ENCODE assay signal across 8 cellular contexts in the genomic region with DNA sequence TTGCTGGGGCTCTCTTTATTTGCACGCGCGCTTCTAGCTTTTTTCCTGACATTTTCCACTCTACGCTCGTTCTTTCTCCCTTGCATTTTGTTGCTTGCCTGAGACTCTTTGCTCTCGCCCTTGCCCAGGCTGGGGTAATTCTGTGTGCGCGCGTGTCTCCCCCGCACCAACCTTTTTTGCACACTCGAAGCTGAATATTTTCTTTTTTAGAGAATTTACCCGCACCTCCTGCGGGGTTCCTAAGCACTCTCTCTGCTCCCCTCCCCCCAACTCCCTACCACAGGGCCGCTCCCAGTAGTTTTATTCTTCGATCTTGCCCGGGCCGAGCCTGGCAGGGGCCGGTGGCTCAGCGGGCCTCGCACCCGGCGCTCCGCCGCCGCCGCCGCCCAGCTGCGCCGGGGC. TPM values are rescaled to one million over a fixed set of nuclear protein-coding genes. Genes with fewer than 3 reads are reported as not detected.
DNase-seq lines count a peak whose midpoint lies in the region; ATAC-seq and TF ChIP-seq lines count a peak whose summit lies in the region.

No MANE protein-coding gene starts in this region.

- intact Hi-C loops in activated B cell treated with CpG ODN at 0.5 μM for 24 hours (cut with micrococcal nuclease), result loop anchor here (2.0 to 10.0 kb wide), 5 partner anchors 14 to 1948 kb away; partner anchors contain the start of genes ACAP2, LSG1, NRROS and TNK2

- H3K4me3 Mint-ChIP-seq in activated B cell treated with CpG ODN at 0.5 μM for 24 hours, result peak overlapping the region; percentile 91
- peak overlapping the region; percentile 98 for H3K4me3 Mint-ChIP-seq in stimulated activated memory B cell treated with anti-CD40 and anti-IgM and Interleukin-4, amounts not matched to agents 10 μg/mL and 1 μg/mL and 100 μg/mL, for 72 hours

- DNase-seq in DMS79 treated with DMSO at 0.1 percent for 48 hours (lab: John Stamatoyannopoulos, UW), result peak; percentile 55
- no peak for DNase-seq in DMS79 (lab: John Stamatoyannopoulos, UW)
- DNase-seq in activated B cell treated with CpG ODN at 0.5 μM for 24 hours, result no peak
- no peak for DNase-seq in NCI-H2196 (lab: John Stamatoyannopoulos, UW; ENCODE audit: unreplicated experiment)
- no peak for DNase-seq in NCI-H510A (lab: John Stamatoyannopoulos, UW)

- peak overlapping the region; percentile 48 for H3K4me3 ChIP-seq in iPS-11a (ENCODE audit: low read depth, low read length)

- POLR2A ChIA-PET in activated B cell treated with CpG ODN at 0.5 μM for 24 hours (lab: Charles Lee), result interaction anchor here (0.8 to 7.9 kb wide), 28 partner anchors 10 to 1221 kb away, joined by 3 to 127 read pairs (median 10); partner anchors contain the start of genes ACAP2, LSG1, PPP1R2 and TNK2

- H3K36me3 Mint-ChIP-seq in activated B cell treated with CpG ODN at 0.5 μM for 24 hours (ENCODE audit: low read depth), result peaks cover 20% of the 10 kb centered on the region
- H3K36me3 Mint-ChIP-seq in stimulated activated memory B cell treated with anti-CD40 and anti-IgM and Interleukin-4, amounts not matched to agents 10 μg/mL and 1 μg/mL and 100 μg/mL, for 72 hours, result peaks cover 4% of the 10 kb centered on the region

- H3K4me1 Mint-ChIP-seq in activated B cell treated with CpG ODN at 0.5 μM for 24 hours, result peaks cover 71% of the 10 kb centered on the region
- H3K4me1 Mint-ChIP-seq in stimulated activated memory B cell treated with anti-CD40 and anti-IgM and Interleukin-4, amounts not matched to agents 10 μg/mL and 1 μg/mL and 100 μg/mL, for 72 hours, result peaks cover 68% of the 10 kb centered on the region

- no peak for TF ChIP-seq CTCF in activated B cell treated with CpG ODN at 0.5 μM for 24 hours (IDR thresholded peaks at IDR 0.05)

- ATAC-seq in activated B cell treated with CpG ODN at 0.5 μM for 24 hours (ENCODE audit: low read depth) (no peak), HG02970 (IDR thresholded peaks at IDR 0.05; ENCODE audit: low FRiP score, unreplicated experiment) (no peak)
- ATAC-seq in stimulated activated memory B cell treated with anti-CD40 and anti-IgM and Interleukin-4, amounts not matched to agents 10 μg/mL and 1 μg/mL and 100 μg/mL, for 72 hours, result no peak

- H3K27ac Mint-ChIP-seq in activated B cell treated with CpG ODN at 0.5 μM for 24 hours, result peak overlapping the region; percentile 93
- H3K27ac Mint-ChIP-seq in stimulated activated memory B cell treated with anti-CD40 and anti-IgM and Interleukin-4, amounts not matched to agents 10 μg/mL and 1 μg/mL and 100 μg/mL, for 72 hours, result peak overlapping the region; percentile 88

- H3K9me3 Mint-ChIP-seq in activated B cell treated with CpG ODN at 0.5 μM for 24 hours, result no peaks in the 10 kb centered on the region
- no peaks in the 10 kb centered on the region for H3K9me3 Mint-ChIP-seq in stimulated activated memory B cell treated with anti-CD40 and anti-IgM and Interleukin-4, amounts not matched to agents 10 μg/mL and 1 μg/mL and 100 μg/mL, for 72 hours

- CTCF ChIA-PET in activated B cell treated with CpG ODN at 0.5 μM for 24 hours (lab: Charles Lee), result interaction anchor here (0.7 to 8.0 kb wide), 9 partner anchors 14 to 715 kb away, joined by 3 to 176 read pairs (median 12); partner anchors contain the start of genes LSG1 and XXYLT1

- no peaks in the 10 kb centered on the region for H3K27me3 Mint-ChIP-seq in activated B cell treated with CpG ODN at 0.5 μM for 24 hours
- no peaks in the 10 kb centered on the region for H3K27me3 Mint-ChIP-seq in stimulated activated memory B cell treated with anti-CD40 and anti-IgM and Interleukin-4, amounts not matched to agents 10 μg/mL and 1 μg/mL and 100 μg/mL, for 72 hours

RNA-seq across cellular contexts. Expression of gene FAM43A, which starts 0.7 kb away (rescaled TPM):
- 25.4 and 27.2 TPM in 2 replicates for total RNA-seq in activated B cell treated with CpG ODN at 0.5 μM for 24 hours

RNA-seq across cellular contexts. Expression of gene LSG1, which starts 14.4 kb away (rescaled TPM):
- total RNA-seq in activated B cell treated with CpG ODN at 0.5 μM for 24 hours, result 55.1 and 55.4 TPM in 2 replicates

RNA-seq across cellular contexts. Expression of gene TMEM44, which starts 53.2 kb away (rescaled TPM):
- 3.3 and 3.5 TPM in 2 replicates for total RNA-seq in activated B cell treated with CpG ODN at 0.5 μM for 24 hours
